Comparison of ENCODE assay signal across 8 cellular contexts in the genomic region with DNA sequence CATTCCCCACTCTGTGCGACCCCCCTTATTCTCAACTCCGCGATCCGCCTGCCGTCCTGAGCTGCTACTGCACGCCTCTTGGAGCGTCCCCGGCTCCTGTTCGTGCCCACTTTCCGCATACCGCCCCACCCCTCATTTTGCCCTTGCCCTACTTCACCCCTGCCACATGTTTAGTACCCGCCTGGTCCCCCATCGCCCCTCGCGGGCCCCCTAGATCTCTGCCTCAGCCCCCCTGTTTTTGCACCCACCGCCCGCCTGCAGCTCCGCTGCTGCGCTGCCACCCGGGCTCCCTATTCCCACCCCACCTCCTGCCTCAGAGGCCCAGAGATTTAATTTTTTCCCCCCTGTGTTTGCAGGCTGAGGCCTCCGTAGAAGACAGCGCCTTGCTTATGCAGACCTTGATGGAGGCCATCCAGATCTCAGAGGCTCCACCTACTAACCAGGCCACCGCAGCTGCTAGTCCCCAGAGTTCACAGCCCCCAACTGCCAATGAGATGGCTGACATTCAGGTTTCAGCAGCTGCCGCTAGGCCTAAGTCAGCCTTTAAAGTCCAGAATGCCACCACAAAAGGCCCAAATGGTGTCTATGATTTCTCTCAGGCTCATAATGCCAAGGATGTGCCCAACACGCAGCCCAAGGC. TPM values are rescaled to one million over a fixed set of nuclear protein-coding genes. Genes with fewer than 3 reads are reported as not detected.
A peak's percentile ranks its signal among the peaks of the same experiment; 100 is the strongest.
DNase-seq lines count a peak whose midpoint lies in the region; ATAC-seq and TF ChIP-seq lines count a peak whose summit lies in the region.

No MANE protein-coding gene starts in this region.

- H3K27ac ChIP-seq in CD4-positive, alpha-beta T cell (ENCODE audit: low read depth, low read length): no peak overlapping the region
- peak overlapping the region; percentile 81 for H3K27ac ChIP-seq in right atrium auricular region

- H3K4me1 Mint-ChIP-seq in CD4-positive, alpha-beta T cell (ENCODE audit: low read depth): peaks cover 28% of the 10 kb centered on the region
- peaks cover 21% of the 10 kb centered on the region for H3K4me1 Mint-ChIP-seq in activated T-helper 2 cell treated with anti-CD3 and anti-CD28 coated beads, Interferon-gamma antibody, Interleukin-2, Interleukin-4, amounts not matched to agents 10 μg/mL and 5 μg/mL and 100 μg/mL, durations not matched to agents 14 hours and 24 hours and 36 hours (ENCODE audit: low read depth)

- H3K27me3 Mint-ChIP-seq in CD4-positive, alpha-beta T cell: no peaks in the 10 kb centered on the region
- H3K27me3 Mint-ChIP-seq in activated T-helper 2 cell treated with anti-CD3 and anti-CD28 coated beads, Interferon-gamma antibody, Interleukin-2, Interleukin-4, amounts not matched to agents 10 μg/mL and 5 μg/mL and 100 μg/mL, durations not matched to agents 14 hours and 24 hours and 36 hours (ENCODE audit: low read depth): no peaks in the 10 kb centered on the region

- no peak for ATAC-seq in CD4-positive, alpha-beta T cell (ENCODE audit: poor library complexity)
- ATAC-seq in GM18909 (IDR thresholded peaks at IDR 0.05; ENCODE audit: poor library complexity, unreplicated experiment) (peak; percentile 66), HG03457 (IDR thresholded peaks at IDR 0.05; ENCODE audit: unreplicated experiment) (peak; percentile 43)

- H3K36me3 ChIP-seq in right atrium auricular region: peaks cover 32% of the 10 kb centered on the region

- POLR2A ChIA-PET in CD4-positive, alpha-beta T cell (lab: Charles Lee): interaction anchor here (2.4 kb wide), 1 partner anchor 367 kb away, joined by 8 read pairs; no protein-coding TSS in a partner anchor

- no peaks in the 10 kb centered on the region for H3K9me3 Mint-ChIP-seq in CD4-positive, alpha-beta T cell
- no peaks in the 10 kb centered on the region for H3K9me3 Mint-ChIP-seq in activated T-helper 2 cell treated with anti-CD3 and anti-CD28 coated beads, Interferon-gamma antibody, Interleukin-2, Interleukin-4, amounts not matched to agents 10 μg/mL and 5 μg/mL and 100 μg/mL, durations not matched to agents 14 hours and 24 hours and 36 hours

- peaks cover 0 to 4% of the 10 kb centered on the region in 2 donors for H3K4me1 ChIP-seq in right atrium auricular region

- H3K27me3 ChIP-seq in CD4-positive, alpha-beta T cell (ENCODE audit: control insufficient read depth, insufficient read depth, low read length): no peaks in the 10 kb centered on the region
- H3K27me3 ChIP-seq in right atrium auricular region: no peaks in the 10 kb centered on the region

- H3K27ac Mint-ChIP-seq in CD4-positive, alpha-beta T cell: peak overlapping the region; percentile 78
- peak overlapping the region; percentile 91 for H3K27ac Mint-ChIP-seq in activated T-helper 2 cell treated with anti-CD3 and anti-CD28 coated beads, Interferon-gamma antibody, Interleukin-2, Interleukin-4, amounts not matched to agents 10 μg/mL and 5 μg/mL and 100 μg/mL, durations not matched to agents 14 hours and 24 hours and 36 hours

- H3K9me3 ChIP-seq in CD4-positive, alpha-beta T cell (ENCODE audit: control insufficient read depth, low read length): no peaks in the 10 kb centered on the region
- H3K9me3 ChIP-seq in right atrium auricular region: no peaks in the 10 kb centered on the region

- DNase-seq in CD4-positive, alpha-beta T cell: no peak
- no peak for DNase-seq in activated T-helper 2 cell treated with anti-CD3 and anti-CD28 coated beads, Interferon-gamma antibody, Interleukin-2, Interleukin-4, amounts not matched to agents 10 μg/mL and 5 μg/mL and 100 μg/mL, durations not matched to agents 14 hours and 24 hours and 36 hours (ENCODE audit: low spot score)
- DNase-seq in right atrium auricular region (ENCODE audit: low spot score): no peak
- peak; percentile 63 for DNase-seq in retina
- DNase-seq in KG1 (lab: John Stamatoyannopoulos, UW): no peak
- no peak for DNase-seq in cerebellar nuclear complex (lab: John Stamatoyannopoulos, UW)

- intact Hi-C loops in CD4-positive, alpha-beta T cell (cut with DNase I, micrococcal nuclease): loop anchor here in 1 of 2 experiments (5.0 kb wide), 1 partner anchor 367 kb away; no protein-coding TSS in a partner anchor
- intact Hi-C loops in activated T-helper 2 cell treated with anti-CD3 and anti-CD28 coated beads, Interferon-gamma antibody, Interleukin-2, Interleukin-4, amounts not matched to agents 10 μg/mL and 5 μg/mL and 100 μg/mL, durations not matched to agents 14 hours and 24 hours and 36 hours (cut with micrococcal nuclease): loop anchor here (10.0 kb wide), 1 partner anchor 90 kb away; no protein-coding TSS in a partner anchor

- CTCF ChIA-PET in CD4-positive, alpha-beta T cell (lab: Charles Lee): no interaction called here

- peaks cover 13% of the 10 kb centered on the region for H3K36me3 Mint-ChIP-seq in CD4-positive, alpha-beta T cell (ENCODE audit: low read depth)
- peaks cover 21% of the 10 kb centered on the region for H3K36me3 Mint-ChIP-seq in activated T-helper 2 cell treated with anti-CD3 and anti-CD28 coated beads, Interferon-gamma antibody, Interleukin-2, Interleukin-4, amounts not matched to agents 10 μg/mL and 5 μg/mL and 100 μg/mL, durations not matched to agents 14 hours and 24 hours and 36 hours (ENCODE audit: low read depth)

- peak overlapping the region; percentile 95 for H3K4me3 Mint-ChIP-seq in CD4-positive, alpha-beta T cell
- H3K4me3 Mint-ChIP-seq in activated T-helper 2 cell treated with anti-CD3 and anti-CD28 coated beads, Interferon-gamma antibody, Interleukin-2, Interleukin-4, amounts not matched to agents 10 μg/mL and 5 μg/mL and 100 μg/mL, durations not matched to agents 14 hours and 24 hours and 36 hours (ENCODE audit: low read depth): peak overlapping the region; percentile 96

- peak overlapping the region; percentile 60 to 63 for H3K4me3 ChIP-seq in right atrium auricular region

- no peak for TF ChIP-seq CTCF in CD4-positive, alpha-beta T cell (IDR thresholded peaks at IDR 0.05)
- no peak for TF ChIP-seq CTCF in right atrium auricular region (IDR thresholded peaks at IDR 0.05)

RNA-seq across cellular contexts. Expression of gene MAGED1, which starts 1.4 kb away (rescaled TPM):
- 10 to 100 TPM; 20.3 to 23.7 TPM for total RNA-seq in CD4-positive, alpha-beta T cell
- total RNA-seq in activated T-helper 2 cell treated with anti-CD3 and anti-CD28 coated beads, Interferon-gamma antibody, Interleukin-2, Interleukin-4, amounts not matched to agents 10 μg/mL and 5 μg/mL and 100 μg/mL, durations not matched to agents 14 hours and 24 hours and 36 hours: 45.5 and 46.5 TPM in 2 replicates
- 100 to 1,000 TPM in 1 of 2 donors, 10 to 100 TPM in 1; 75.2 to 127 TPM for total RNA-seq in right atrium auricular region
